8 cellular contexts compared by ENCODE assay signal in genomic region chr19:56066152-56067023, GRCh38. TPM values are rescaled to one million over a fixed set of nuclear protein-coding genes. Genes with fewer than 3 reads are reported as not detected.
DNase-seq lines count a peak whose midpoint lies in the region; ATAC-seq, FAIRE-seq and TF ChIP-seq lines count a peak whose summit lies in the region.

No MANE protein-coding gene starts in this region.

- H3K9me1 ChIP-seq in endothelial cell of umbilical vein (replicated peaks; ENCODE audit: control insufficient read depth, extremely low read depth, insufficient read depth, low read length), result no peaks in the 10 kb centered on the region

- H3K9me3 ChIP-seq in endothelial cell of umbilical vein (replicated peaks; ENCODE audit: control insufficient read depth, insufficient read depth, low read length), result no peaks in the 10 kb centered on the region

- H3K36me3 Mint-ChIP-seq in activated CD8-positive, alpha-beta memory T cell treated with anti-CD3 and anti-CD28 coated beads, Interleukin-2, amount 10 ng/mL, durations not matched to agents 7 days and 5 days, result no peaks in the 10 kb centered on the region
- peaks cover 1 to 4% of the 10 kb centered on the region in 2 donors for H3K36me3 Mint-ChIP-seq in naive B cell

- H3K27ac Mint-ChIP-seq in activated CD8-positive, alpha-beta memory T cell treated with anti-CD3 and anti-CD28 coated beads, Interleukin-2, amount 10 ng/mL, durations not matched to agents 7 days and 5 days, result no peak overlapping the region
- H3K27ac Mint-ChIP-seq in naive B cell, result peak overlapping the region in 2 of 6 donors; percentile 22 to 53

- dilution Hi-C loops in endothelial cell of umbilical vein (cut with MboI; ENCODE audit: extremely low pct_ligation_motif_present, low sequenced_read_pairs), result no loop called here

- H3K27me3 Mint-ChIP-seq in activated CD8-positive, alpha-beta memory T cell treated with anti-CD3 and anti-CD28 coated beads, Interleukin-2, amount 10 ng/mL, durations not matched to agents 7 days and 5 days, result peaks cover 16% of the 10 kb centered on the region
- H3K27me3 Mint-ChIP-seq in naive B cell, result peaks cover 10 to 52% (median 27%) of the 10 kb centered on the region in 3 donors

- intact Hi-C loops in endothelial cell of umbilical vein (cut with micrococcal nuclease), result loop anchor here (1.0 kb wide), 3 partner anchors 186 to 267 kb away; no protein-coding TSS in a partner anchor

- TF ChIP-seq CTCF in endothelial cell of umbilical vein (IDR thresholded peaks at IDR 0.05; ENCODE audit: extremely low read depth in 1 of 2, insufficient read depth in 1 of 2, low read depth in 1 of 2, low read length in 2 of 2), result peak; percentile 91 to 95

- H3K9ac ChIP-seq in endothelial cell of umbilical vein (replicated peaks; ENCODE audit: extremely low read depth, insufficient read depth, low read length), result no peak overlapping the region

- H3K4me3 Mint-ChIP-seq in activated CD8-positive, alpha-beta memory T cell treated with anti-CD3 and anti-CD28 coated beads, Interleukin-2, amount 10 ng/mL, durations not matched to agents 7 days and 5 days, result peak overlapping the region; percentile 41
- H3K4me3 Mint-ChIP-seq in naive B cell, result peak overlapping the region in 7 of 8 donors; percentile 52 to 79 (median 60)

- peaks cover 7% of the 10 kb centered on the region for H3K4me1 ChIP-seq in endothelial cell of umbilical vein (ENCODE audit: control insufficient read depth, extremely low read depth, insufficient read depth, low read length)

- no peaks in the 10 kb centered on the region for H3K9me3 Mint-ChIP-seq in activated CD8-positive, alpha-beta memory T cell treated with anti-CD3 and anti-CD28 coated beads, Interleukin-2, amount 10 ng/mL, durations not matched to agents 7 days and 5 days (ENCODE audit: low read depth)
- peaks cover 0 to 22% (median 6%) of the 10 kb centered on the region in 7 donors for H3K9me3 Mint-ChIP-seq in naive B cell

- TF ChIP-seq POLR2A in endothelial cell of umbilical vein (IDR thresholded peaks at IDR 0.05; ENCODE audit: low read depth, low read length), result no peak

- no peaks in the 10 kb centered on the region for H3K79me2 ChIP-seq in endothelial cell of umbilical vein (ENCODE audit: control insufficient read depth, insufficient read depth, low read length)

- POLR2A ChIA-PET in HEK293T (lab: Yijun Ruan, JAX) (no interaction called here), endothelial cell of umbilical vein (lab: Charles Lee) (no interaction called here)

- no peaks in the 10 kb centered on the region for H3K27me3 ChIP-seq in endothelial cell of umbilical vein (ENCODE audit: control insufficient read depth in 2 of 2, insufficient read depth in 2 of 2, low read length in 2 of 2)

- H3K4me2 ChIP-seq in endothelial cell of umbilical vein (ENCODE audit: insufficient read depth, low read length), result peak overlapping the region; percentile 40

- H2AFZ ChIP-seq in endothelial cell of umbilical vein (ENCODE audit: low read depth, low read length), result peak overlapping the region; percentile 71

- peak; percentile 83 for FAIRE-seq in endothelial cell of umbilical vein (lab: Jason Lieb, UNC)

- ATAC-seq in activated CD8-positive, alpha-beta memory T cell treated with anti-CD3 and anti-CD28 coated beads, Interleukin-2, amount 10 ng/mL, durations not matched to agents 7 days and 5 days, result peak; percentile 81
- ATAC-seq in naive B cell (ENCODE audit: low read depth in 2 of 2) (peak; percentile 80 to 81), GM18511 (IDR thresholded peaks at IDR 0.05; ENCODE audit: unreplicated experiment) (no peak)

- no peaks in the 10 kb centered on the region for H4K20me1 ChIP-seq in endothelial cell of umbilical vein (replicated peaks; ENCODE audit: control insufficient read depth, extremely low read depth, insufficient read depth, low read length)

- peak overlapping the region in 2 of 3 experiments; percentile 20 to 32 for H3K4me3 ChIP-seq in endothelial cell of umbilical vein (replicated peaks in 1 of 3; ENCODE audit: insufficient read depth in 1 of 3, low read depth in 1 of 3, low read length in 3 of 3)

- H3K36me3 ChIP-seq in endothelial cell of umbilical vein (ENCODE audit: control insufficient read depth in 2 of 2, extremely low read depth in 1 of 2, insufficient read depth in 2 of 2, low read length in 2 of 2), result no peaks in the 10 kb centered on the region

- H3K4me1 Mint-ChIP-seq in activated CD8-positive, alpha-beta memory T cell treated with anti-CD3 and anti-CD28 coated beads, Interleukin-2, amount 10 ng/mL, durations not matched to agents 7 days and 5 days, result peaks cover 16% of the 10 kb centered on the region
- H3K4me1 Mint-ChIP-seq in naive B cell, result peaks cover 9 to 12% (median 12%) of the 10 kb centered on the region in 3 donors

- H3K27ac ChIP-seq in endothelial cell of umbilical vein (ENCODE audit: insufficient read depth, low read depth, low read length), result no peak overlapping the region

- CTCF ChIA-PET in HEK293T (lab: Yijun Ruan, JAX), result interaction anchor here (0.6 to 1.8 kb wide), 9 partner anchors 10 to 267 kb away, joined by 3 to 7 read pairs (median 3); no protein-coding TSS in a partner anchor
- CTCF ChIA-PET in activated CD8-positive, alpha-beta memory T cell treated with anti-CD3 and anti-CD28 coated beads, Interleukin-2, amount 10 ng/mL, durations not matched to agents 7 days and 5 days (lab: Charles Lee), result interaction anchor here (0.5 to 3.4 kb wide), 42 partner anchors 10 to 442 kb away, joined by 3 to 35 read pairs (median 4); partner anchors contain the start of gene ZNF784
- CTCF ChIA-PET in endothelial cell of umbilical vein (lab: Charles Lee), result interaction anchor here (0.6 to 8.1 kb wide), 44 partner anchors 11 to 1033 kb away, joined by 3 to 144 read pairs (median 4); partner anchors contain the start of genes GALP, ZNF444, ZNF583 and ZNF787

- no TSS peak for BruUV-seq in endothelial cell of umbilical vein (replicated peaks; lab: Mats Ljungman, UMichigan)

- DNase-seq in CMK (ENCODE audit: low read depth) (peak; percentile 43), HEK293T (ENCODE audit: extremely low spot score) (peak; percentile 86), NCI-H526 (lab: John Stamatoyannopoulos, UW) (peak; percentile 46 to 81), endothelial cell of umbilical vein (ENCODE audit: low read depth, low spot score) (peak; percentile 54), naive B cell (peak; percentile 54)
- peak; percentile 70 for DNase-seq in activated CD8-positive, alpha-beta memory T cell treated with anti-CD3 and anti-CD28 coated beads, Interleukin-2, amount 10 ng/mL, durations not matched to agents 7 days and 5 days
- peak; percentile 20 to 30 for DNase-seq in stimulated activated CD8-positive, alpha-beta memory T cell treated with anti-CD3 and anti-CD28 coated beads, Interleukin-7, amount 100 ng/mL, for 48 hours (ENCODE audit: extremely low read depth in 1 of 2, low read depth in 1 of 2)

TF ChIP-seq in HEK293T, 16 proteins besides CTCF, POLR2A, EP300 and RAD21 (continues in another document):
- TF ChIP-seq TARDBP (IDR thresholded peaks at IDR 0.05) (no peak), HDGF (IDR thresholded peaks at IDR 0.05; ENCODE audit: borderline replicate concordance) (no peak), FOXA1 (IDR thresholded peaks at IDR 0.05) (no peak), SP1 (IDR thresholded peaks at IDR 0.05) (no peak), ZNF384 (IDR thresholded peaks at IDR 0.05) (no peak), NFRKB (IDR thresholded peaks at IDR 0.05) (no peak), BHLHE40 (IDR thresholded peaks at IDR 0.05; ENCODE audit: borderline replicate concordance) (no peak), FOXM1 (IDR thresholded peaks at IDR 0.05; ENCODE audit: borderline replicate concordance) (no peak), CTBP1 (IDR thresholded peaks at IDR 0.05; ENCODE audit: borderline replicate concordance) (no peak), ELF4 (IDR thresholded peaks at IDR 0.05) (no peak)

TF ChIP-seq in endothelial cell of umbilical vein, 7 proteins besides CTCF, POLR2A, EP300 and RAD21:
- TF ChIP-seq FOS (IDR thresholded peaks at IDR 0.05; ENCODE audit: borderline replicate concordance, insufficient read depth, low read length) (peak; percentile 11), MYC (IDR thresholded peaks at IDR 0.05; ENCODE audit: low read depth, low read length) (no peak)

RNA-seq across cellular contexts. Expression of gene ZNF787, which starts 54.7 kb away (rescaled TPM):
- 10 to 100 TPM; 34.7 to 36.7 TPM for total RNA-seq in activated CD8-positive, alpha-beta memory T cell treated with anti-CD3 and anti-CD28 coated beads, Interleukin-2, amount 10 ng/mL, durations not matched to agents 7 days and 5 days
- 31.8 and 32.7 TPM in 2 replicates for total RNA-seq in endothelial cell of umbilical vein
- polyA plus RNA-seq in endothelial cell of umbilical vein, result 11.6 and 16.4 TPM in 2 replicates
- polyA plus RNA-seq in endothelial cell of umbilical vein (2011; cell fraction: cytosol; rRNA removed), result 4.7 and 9.5 TPM in 2 replicates
- polyA plus RNA-seq in endothelial cell of umbilical vein (2011; cell fraction: nucleus; rRNA removed), result 7.2 and 9.8 TPM in 2 replicates
- polyA plus RNA-seq in endothelial cell of umbilical vein (2012), result 9.6 and 17.3 TPM in 2 replicates
- polyA minus RNA-seq in endothelial cell of umbilical vein, result 7.9 and 13.2 TPM in 2 replicates
- 35.7 TPM for polyA minus RNA-seq in endothelial cell of umbilical vein (2011; cell fraction: cytosol; rRNA and poly(A)+ RNA removed)
- 8.2 and 15.4 TPM in 2 replicates for polyA minus RNA-seq in endothelial cell of umbilical vein (2011; cell fraction: nucleus; rRNA and poly(A)+ RNA removed)
- 1 to 10 TPM; 1.4 to 4.7 (median 2.5) TPM for polyA plus RNA-seq in naive B cell (ENCODE audit: low read depth in 6 of 6)

Comparison
In these comparisons a context has a peak if more than half of its experiments do, and no peak if none do; other contexts are left out.
1. DNase-seq: peak in every context shown above with its lines; median percentile 86 in HEK293T; 70 in activated CD8-positive, alpha-beta memory T cell treated with anti-CD3 and anti-CD28 coated beads, Interleukin-2, amount 10 ng/mL, durations not matched to agents 7 days and 5 days; 64 in NCI-H526; 54 in endothelial cell of umbilical vein; 54 in naive B cell; 43 in CMK; 25 in stimulated activated CD8-positive, alpha-beta memory T cell treated with anti-CD3 and anti-CD28 coated beads, Interleukin-7, amount 100 ng/mL, for 48 hours.